30 cellular contexts compared by ENCODE assay signal in the genomic region with DNA sequence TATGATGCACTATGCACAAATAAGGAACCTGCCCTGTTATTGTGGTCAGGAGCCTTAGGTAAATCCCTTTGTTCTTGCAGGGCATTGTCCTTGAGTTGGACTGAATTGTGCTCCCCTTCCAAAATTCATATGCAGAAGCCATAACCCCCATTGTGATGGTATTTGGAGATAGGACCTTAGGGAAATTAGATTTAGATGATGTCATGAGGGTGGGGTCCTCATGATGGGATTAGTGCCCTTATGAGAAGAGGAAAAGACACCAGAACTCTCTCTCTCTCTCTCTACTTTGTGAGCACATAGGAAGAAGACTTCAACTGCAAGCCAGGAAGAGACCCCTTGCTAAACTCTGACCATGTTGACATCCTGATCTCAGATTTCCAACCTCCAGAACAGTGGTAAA.
"Had no signal": no experiment of that assay in that cellular context is flagged by ENCODE, and none has a peak within 500 bp of the region (broad histone marks: within the 10 kb centered on the region; RNA-seq: fewer than 3 reads in every experiment).

No MANE protein-coding gene starts in this region.

- H3K36me3 ChIP-seq: neutrophil, ovary, spleen, suprapubic skin, tibial artery, transverse colon, upper lobe of right lung, uterus had no signal

- H3K4me1 ChIP-seq: parathyroid adenoma, spleen, suprapubic skin, testis, tibial artery, transverse colon, upper lobe of right lung, uterus had no signal

- H3K27ac ChIP-seq: neutrophil, ovary, parathyroid adenoma, psoas muscle, skin epidermis, spleen, suprapubic skin, testis, tibial artery, transverse colon, upper lobe of right lung, uterus had no signal

- H3K4me2 ChIP-seq: smooth muscle cell had no signal

- H3K4me3 ChIP-seq: ovary, psoas muscle, skin epidermis, smooth muscle cell, spleen, suprapubic skin, testis, tibial artery, transverse colon, upper lobe of right lung, uterus had no signal

- DNase-seq: naive thymus-derived CD8-positive, alpha-beta T cell; nephron progenitor cell; nucleus accumbens; ovary; posterior cingulate gyrus; psoas muscle; right cardiac atrium; spleen; stimulated activated CD4-positive, alpha-beta T cell treated with anti-CD3 and anti-CD28 coated beads, Interleukin-12 subunit alpha, Interleukin-12 subunit beta, amount 100 ng/mL, for 4 hours; stimulated activated CD4-positive, alpha-beta T cell treated with anti-CD3 and anti-CD28 coated beads, Interleukin-1b, Interleukin-23, amount 100 ng/mL, for 48 hours; stimulated activated CD4-positive, alpha-beta T cell treated with anti-CD3 and anti-CD28 coated beads, Interleukin-4, amount 100 ng/mL, for 1 hour; stimulated activated CD4-positive, alpha-beta T cell treated with anti-CD3 and anti-CD28 coated beads, Interleukin-4, amount 100 ng/mL, for 4 hours; stimulated activated CD8-positive, alpha-beta memory T cell treated with anti-CD3 and anti-CD28 coated beads, Interleukin-4, amount 100 ng/mL, for 48 hours; stimulated activated naive CD4-positive, alpha-beta T cell; stimulated activated naive CD8-positive, alpha-beta T cell treated with anti-CD3 and anti-CD28 coated beads, Interleukin-15, amount 100 ng/mL, for 72 hours; stimulated activated naive CD8-positive, alpha-beta T cell treated with anti-CD3 and anti-CD28 coated beads, Interleukin-15, Interleukin-2, amounts not matched to agents 100 U/mL and 50 U/mL, for 24 hours; substantia nigra; testis; tibial artery; transverse colon; upper lobe of right lung; uterus had no signal

- H3K79me2 ChIP-seq: parathyroid adenoma had no signal

- H2AFZ ChIP-seq: parathyroid adenoma had no signal

- H3K9ac ChIP-seq: parathyroid adenoma had no signal

- H3K9me3 ChIP-seq: neutrophil, ovary, psoas muscle, suprapubic skin, testis, tibial artery, transverse colon, upper lobe of right lung, uterus had no signal

- ATAC-seq: naive thymus-derived CD8-positive, alpha-beta T cell; natural killer cell treated with Interleukin-12 subunit alpha and Interleukin-12 subunit beta and Interleukin-15 and Interleukin-18, amount 100 ng/mL, for 72 hours; psoas muscle; right cardiac atrium; sciatic nerve; stimulated activated memory B cell treated with anti-CD40 and anti-IgM and Interleukin-4, amounts not matched to agents 10 μg/mL and 1 μg/mL and 100 μg/mL, for 72 hours; stimulated activated naive CD8-positive, alpha-beta T cell treated with anti-CD3 and anti-CD28 coated beads, Interleukin-15, amount 100 ng/mL, for 72 hours; stimulated activated naive CD8-positive, alpha-beta T cell treated with anti-CD3 and anti-CD28 coated beads, Interleukin-15, Interleukin-2, amounts not matched to agents 100 U/mL and 50 U/mL, for 24 hours; upper lobe of right lung had no signal

- H3K27me3 ChIP-seq: ovary, testis, transverse colon, uterus had no signal
